In genomic region chr1:204506969-204507316, GRCh38 we compare ENCODE assay signal across 8 cellular contexts. TPM values are rescaled to one million over a fixed set of nuclear protein-coding genes. Genes with fewer than 3 reads are reported as not detected.
A peak's percentile ranks its signal among the peaks of the same experiment; 100 is the strongest.
DNase-seq lines count a peak whose midpoint lies in the region; TF ChIP-seq lines count a peak whose summit lies in the region.

No MANE protein-coding gene starts in this region.

- H3K4me3 ChIP-seq in LNCaP clone FGC (ENCODE audit: low read depth, low read length) = peak overlapping the region; percentile 61
- peak overlapping the region; percentile 64 for H3K4me3 ChIP-seq in fibroblast of pulmonary artery (replicated peaks; ENCODE audit: low read depth, low read length)
- H3K4me3 ChIP-seq in neural cell (ENCODE audit: low read length) = peak overlapping the region; percentile 67

- H3K4me1 Mint-ChIP-seq in stimulated activated naive CD8-positive, alpha-beta T cell treated with anti-CD3 and anti-CD28 coated beads, Interleukin-15, Interleukin-2, amounts not matched to agents 100 ng/mL and 50 ng/mL, for 24 hours (ENCODE audit: low read depth) = peaks cover 40% of the 10 kb centered on the region

- H2AFZ ChIP-seq in neural cell (ENCODE audit: low read depth, low read length) = peak overlapping the region; percentile 83

- no peak for TF ChIP-seq RAD21 in neural cell (conservative IDR thresholded peaks at IDR 0.05)

- peak; percentile 14 for TF ChIP-seq EP300 in neural cell (conservative IDR thresholded peaks at IDR 0.05; ENCODE audit: poor library complexity, severe bottlenecking)

- H3K4me2 ChIP-seq in neural cell (ENCODE audit: low read length) = peak overlapping the region; percentile 60

- H3K9me2 ChIP-seq in neural cell (ENCODE audit: insufficient read depth, low read length) = no peaks in the 10 kb centered on the region

- H3K27me3 ChIP-seq in neural cell (ENCODE audit: insufficient read depth, low read depth, low read length) = no peaks in the 10 kb centered on the region

- H3K36me3 Mint-ChIP-seq in stimulated activated naive CD8-positive, alpha-beta T cell treated with anti-CD3 and anti-CD28 coated beads, Interleukin-15, Interleukin-2, amounts not matched to agents 100 ng/mL and 50 ng/mL, for 24 hours (ENCODE audit: low read depth) = peaks cover 9% of the 10 kb centered on the region

- H3F3A ChIP-seq in neural cell (ENCODE audit: insufficient read depth, low read length, poor library complexity, severe bottlenecking) = peaks cover 7% of the 10 kb centered on the region

- no peaks in the 10 kb centered on the region for H3K9me3 Mint-ChIP-seq in stimulated activated naive CD8-positive, alpha-beta T cell treated with anti-CD3 and anti-CD28 coated beads, Interleukin-15, Interleukin-2, amounts not matched to agents 100 ng/mL and 50 ng/mL, for 24 hours

- H3K36me3 ChIP-seq in neural cell (ENCODE audit: insufficient read depth, low read length) = no peaks in the 10 kb centered on the region

- no peak for TF ChIP-seq CTCF in LNCaP clone FGC (IDR thresholded peaks at IDR 0.05; ENCODE audit: control insufficient read depth, extremely low read depth, insufficient read depth)
- TF ChIP-seq CTCF in fibroblast of pulmonary artery (IDR thresholded peaks at IDR 0.05; ENCODE audit: low read length, missing control alignments) = no peak
- no peak for TF ChIP-seq CTCF in neural cell (IDR thresholded peaks at IDR 0.05; ENCODE audit: poor library complexity, severe bottlenecking)

- H4K20me1 ChIP-seq in neural cell (ENCODE audit: insufficient read depth) = no peaks in the 10 kb centered on the region

- peak overlapping the region; percentile 72 for H3K9ac ChIP-seq in neural cell (ENCODE audit: low read length)

- DNase-seq in DMS79 (lab: John Stamatoyannopoulos, UW) (peak; percentile 87), GOT3 (lab: John Stamatoyannopoulos, UW) (peak; percentile 67), LNCaP clone FGC (ENCODE audit: low read depth) (peak; percentile 83), RPMI7951 (ENCODE audit: low read depth) (peak; percentile 83), fibroblast of pulmonary artery (ENCODE audit: low read depth) (peak; percentile 97)
- peak; percentile 61 to 80 for DNase-seq in activated T-helper 1 cell treated with anti-CD3 and anti-CD28 coated beads, Interleukin-2, amount 50 U/mL, for 16 hours (ENCODE audit: low read depth in 1 of 2, low spot score in 1 of 2)

- H3K4me3 Mint-ChIP-seq in stimulated activated naive CD8-positive, alpha-beta T cell treated with anti-CD3 and anti-CD28 coated beads, Interleukin-15, Interleukin-2, amounts not matched to agents 100 ng/mL and 50 ng/mL, for 24 hours = peak overlapping the region; percentile 90

- H3K27ac Mint-ChIP-seq in stimulated activated naive CD8-positive, alpha-beta T cell treated with anti-CD3 and anti-CD28 coated beads, Interleukin-15, Interleukin-2, amounts not matched to agents 100 ng/mL and 50 ng/mL, for 24 hours = peak overlapping the region; percentile 87

- H3K27ac ChIP-seq in neural cell (ENCODE audit: low read length) = peak overlapping the region; percentile 75

- no peaks in the 10 kb centered on the region for H3K27me3 Mint-ChIP-seq in stimulated activated naive CD8-positive, alpha-beta T cell treated with anti-CD3 and anti-CD28 coated beads, Interleukin-15, Interleukin-2, amounts not matched to agents 100 ng/mL and 50 ng/mL, for 24 hours

- H3K79me2 ChIP-seq in neural cell (replicated peaks; ENCODE audit: insufficient read depth, low read length) = no peaks in the 10 kb centered on the region

- no peaks in the 10 kb centered on the region for H3K9me3 ChIP-seq in neural cell (ENCODE audit: low read length)

TF ChIP-seq in neural cell, 6 proteins besides CTCF, POLR2A, EP300 and RAD21:
- TF ChIP-seq POLR2AphosphoS5 (IDR thresholded peaks at IDR 0.05) = peak; percentile 30
- peak; percentile 18 for TF ChIP-seq REST (IDR thresholded peaks at IDR 0.05; ENCODE audit: borderline replicate concordance)
- no peak for TF ChIP-seq SMC3 (conservative IDR thresholded peaks at IDR 0.05; ENCODE audit: poor library complexity)
- TF ChIP-seq TAF1 (IDR thresholded peaks at IDR 0.05; ENCODE audit: low read depth) = no peak
- no peak for TF ChIP-seq EZH2 (IDR thresholded peaks at IDR 0.05; ENCODE audit: borderline replicate concordance, insufficient read depth, low read length, poor library complexity, severe bottlenecking)
- TF ChIP-seq MXI1 (conservative IDR thresholded peaks at IDR 0.05; ENCODE audit: poor library complexity, severe bottlenecking) = no peak

RNA-seq across cellular contexts. Expression of gene MDM4, which starts 9.3 kb away (rescaled TPM):
- 4.6 and 9.1 TPM in 2 replicates for total RNA-seq in RPMI7951 (2014; rRNA removed; shearing (Covaris generic))
- 36.8 and 40.5 TPM in 2 replicates for polyA plus RNA-seq in neural cell
- polyA minus RNA-seq in neural cell = 65.7 and 83.3 TPM in 2 replicates

RNA-seq across cellular contexts. Expression of gene PIK3C2B, which starts 12.3 kb away (rescaled TPM):
- total RNA-seq in RPMI7951 (2014; rRNA removed; shearing (Covaris generic)) = 0.49 and 1.1 TPM in 2 replicates
- 23.7 and 28.7 TPM in 2 replicates for polyA plus RNA-seq in neural cell
- polyA minus RNA-seq in neural cell = 50.8 and 52.6 TPM in 2 replicates

Comparison
In these comparisons a context has a peak if more than half of its experiments do, and no peak if none do; other contexts are left out.
1. Peak in every context shown above with its lines: DNase-seq, H3K4me3 ChIP-seq and H3K27ac ChIP-seq.